ENCODE assay signal across 8 cellular contexts in genomic region chr20:57710841-57711240, GRCh38. TPM values are rescaled to one million over a fixed set of nuclear protein-coding genes. Genes with fewer than 3 reads are reported as not detected.
DNase-seq lines count a peak whose midpoint lies in the region; ATAC-seq and TF ChIP-seq lines count a peak whose summit lies in the region.

No MANE protein-coding gene starts in this region.

- H3K4me1 ChIP-seq in heart left ventricle (peaks cover 0 to 72% (median 39%) of the 10 kb centered on the region in 12 donors), mucosa of stomach (ENCODE audit: control insufficient read depth, insufficient read depth, low read length) (peaks cover 18% of the 10 kb centered on the region), uterus (peaks cover 4% of the 10 kb centered on the region in 2 donors)

- H3K4me3 ChIP-seq in heart left ventricle = peak overlapping the region; percentile 65 to 96 (median 77)
- peak overlapping the region; percentile 77 for H3K4me3 ChIP-seq in brain microvascular endothelial cell (ENCODE audit: low read depth, low read length)
- H3K4me3 ChIP-seq in mucosa of stomach (ENCODE audit: low read length) = no peak overlapping the region
- H3K4me3 ChIP-seq in uterus = peak overlapping the region; percentile 50 to 68
- no peak overlapping the region for H3K4me3 ChIP-seq in MG63

- 13 to 40% (median 27%) methylated on average over 6 of the region's 6 CpGs for WGBS in heart left ventricle, 4 donors

- DNase-seq in heart left ventricle = no peak
- no peak for DNase-seq in left cardiac atrium
- no peak for DNase-seq in brain microvascular endothelial cell
- DNase-seq in uterus = no peak
- no peak for DNase-seq in DMS79 treated with DMSO at 0.1 percent for 48 hours (lab: John Stamatoyannopoulos, UW)
- no peak for DNase-seq in MG63

- peak overlapping the region; percentile 84 for H3K9ac ChIP-seq in mucosa of stomach (ENCODE audit: low read length)

- H3K27ac ChIP-seq in heart left ventricle (peak overlapping the region; percentile 11 to 98 (median 93)), brain microvascular endothelial cell (peak overlapping the region; percentile 72), uterus (peak overlapping the region; percentile 75 to 87)

- H3K27me3 ChIP-seq in heart left ventricle = peaks cover 0 to 3% (median 0%) of the 10 kb centered on the region in 9 donors
- H3K27me3 ChIP-seq in brain microvascular endothelial cell (replicated peaks) = no peaks in the 10 kb centered on the region
- H3K27me3 ChIP-seq in mucosa of stomach (ENCODE audit: control insufficient read depth, insufficient read depth, low read length) = peaks cover 27% of the 10 kb centered on the region
- H3K27me3 ChIP-seq in uterus = no peaks in the 10 kb centered on the region
- no peaks in the 10 kb centered on the region for H3K27me3 ChIP-seq in MG63

- TF ChIP-seq CTCF in heart left ventricle (IDR thresholded peaks at IDR 0.05) (no peak), brain microvascular endothelial cell (IDR thresholded peaks at IDR 0.05; ENCODE audit: low read depth, low read length, missing control alignments) (no peak), uterus (IDR thresholded peaks at IDR 0.05) (no peak)

- no peak for TF ChIP-seq POLR2A in heart left ventricle (IDR thresholded peaks at IDR 0.05)
- no peak for TF ChIP-seq POLR2A in uterus (IDR thresholded peaks at IDR 0.05)

- ATAC-seq in heart left ventricle (no peak), left cardiac atrium (no peak), HG03135 (IDR thresholded peaks at IDR 0.05; ENCODE audit: unreplicated experiment) (no peak)

- H3K9me3 ChIP-seq in heart left ventricle (no peaks in the 10 kb centered on the region), mucosa of stomach (ENCODE audit: control insufficient read depth, low read length) (no peaks in the 10 kb centered on the region), uterus (no peaks in the 10 kb centered on the region), MG63 (no peaks in the 10 kb centered on the region)

- H3K36me3 ChIP-seq in heart left ventricle (no peaks in the 10 kb centered on the region), brain microvascular endothelial cell (replicated peaks) (no peaks in the 10 kb centered on the region), mucosa of stomach (ENCODE audit: control insufficient read depth, insufficient read depth, low read length) (no peaks in the 10 kb centered on the region), uterus (no peaks in the 10 kb centered on the region), MG63 (no peaks in the 10 kb centered on the region)

- intact Hi-C loops in heart left ventricle (cut with DNase I) (loop anchor here in 5 of 10 donors (2.0 to 10.0 kb wide), 5 partner anchors 36 to 374 kb away; partner anchors contain the start of gene RBM38 (in 1 of the 5)), left cardiac atrium (cut with DNase I) (no loop called here), uterus (cut with DNase I; ENCODE audit: low total_unique reads) (no loop called here)

- in situ Hi-C loops in brain microvascular endothelial cell (cut with HindIII; ENCODE audit: low pct_ligation_motif_present, low sequenced_read_pairs) = no loop called here

RNA-seq across cellular contexts. Expression of gene PMEPA1, which starts 1.0 kb away (rescaled TPM):
- total RNA-seq in heart left ventricle (10 to 100 TPM; 25.1 to 91.4 (median 30.0) TPM), left cardiac atrium (10 to 100 TPM; 28.3 to 60.3 TPM), uterus (10 to 100 TPM in 3 of 4 donors, 1 to 10 TPM in 1; 5.6 to 51.9 (median 33.5) TPM)
- polyA plus RNA-seq in heart left ventricle = 100 to 1,000 TPM in 1 of 2 donors, 10 to 100 TPM in 1; 12.6 to 115 TPM
- 3.3 and 3.4 TPM in 2 replicates for total RNA-seq in MG63 (2014; rRNA removed; shearing (Covaris generic); ENCODE audit: low replicate concordance)

Comparison
In these comparisons a context has a peak if more than half of its experiments do, and no peak if none do; other contexts are left out.
1. H3K4me3 ChIP-seq: peak in heart left ventricle (12 of 12), brain microvascular endothelial cell (single experiment) and uterus (2 of 2); none in mucosa of stomach (single experiment) and MG63 (single experiment).
2. Peak in every context shown above with its lines, with median percentiles within 50 percentile points of each other: H3K27ac ChIP-seq.